ENCODE assay signal across 10 cellular contexts in genomic region chr5:36153727-36154126, GRCh38. TPM values are rescaled to one million over a fixed set of nuclear protein-coding genes. Genes with fewer than 3 reads are reported as not detected.
A peak's percentile ranks its signal among the peaks of the same experiment; 100 is the strongest.
DNase-seq lines count a peak whose midpoint lies in the region; ATAC-seq and TF ChIP-seq lines count a peak whose summit lies in the region.
"Had no signal": no experiment of that assay in that cellular context is flagged by ENCODE, and none has a peak within 500 bp of the region (broad histone marks: within the 10 kb centered on the region; RNA-seq: fewer than 3 reads in every experiment).

No MANE protein-coding gene starts in this region.

- CTCF ChIA-PET in HEK293T (lab: Yijun Ruan, JAX) = interaction anchor here (0.9 to 1.7 kb wide), 3 partner anchors 11 to 261 kb away, joined by 4 to 7 read pairs (median 5); no protein-coding TSS in a partner anchor

- H3K36me3 ChIP-seq in left ventricle myocardium inferior (peaks cover 31% of the 10 kb centered on the region), iPS-15b (ENCODE audit: control insufficient read depth, insufficient read depth, low read length) (peaks cover 6% of the 10 kb centered on the region), subcutaneous abdominal adipose tissue (ENCODE audit: control insufficient read depth in 5 of 5, insufficient read depth in 5 of 5, low read length in 5 of 5) (peaks cover 3 to 15% (median 5%) of the 10 kb centered on the region in 5 donors)
- H3K36me3 ChIP-seq: adrenal gland had no signal

- H3K9ac ChIP-seq in iPS-15b (ENCODE audit: low read depth, low read length) (no peak overlapping the region), subcutaneous abdominal adipose tissue (ENCODE audit: low read length in 5 of 5) (peak overlapping the region in 4 of 5 donors; percentile 6 to 94 (median 72))

- H3K4me3 ChIP-seq in left ventricle myocardium inferior = peak overlapping the region; percentile 97
- H3K4me3 ChIP-seq in iPS-15b (ENCODE audit: low read depth, low read length) = peak overlapping the region; percentile 1
- H3K4me3 ChIP-seq in subcutaneous abdominal adipose tissue (ENCODE audit: low read depth in 1 of 5, low read length in 5 of 5) = peak overlapping the region in 3 of 5 donors; percentile 90 to 98 (median 93)
- H3K4me3 ChIP-seq: adrenal gland had no signal

- ATAC-seq in left cardiac atrium = no peak
- ATAC-seq in GM18870 (IDR thresholded peaks at IDR 0.05; ENCODE audit: unreplicated experiment) = no peak

- H3K27ac ChIP-seq in left ventricle myocardium inferior (replicated peaks) = no peak overlapping the region
- peak overlapping the region; percentile 85; the same call in 1 of the 2 replicates for H3K27ac ChIP-seq in VCaP
- no peak overlapping the region for H3K27ac ChIP-seq in subcutaneous abdominal adipose tissue (ENCODE audit: low read depth, low read length)
- H3K27ac ChIP-seq: adrenal gland had no signal

- H3K4me1 ChIP-seq in left ventricle myocardium inferior (peaks cover 83% of the 10 kb centered on the region), iPS-15b (ENCODE audit: control insufficient read depth, insufficient read depth, low read length) (no peaks in the 10 kb centered on the region), subcutaneous abdominal adipose tissue (ENCODE audit: control insufficient read depth in 5 of 5, insufficient read depth in 5 of 5, low read length in 5 of 5) (peaks cover 2 to 58% (median 50%) of the 10 kb centered on the region in 5 donors)

- intact Hi-C loops in left ventricle myocardium inferior (cut with micrococcal nuclease) (no loop called here), left cardiac atrium (cut with DNase I) (no loop called here)

- POLR2A ChIA-PET in HEK293T (lab: Yijun Ruan, JAX) = no interaction called here

- H3K9me3 ChIP-seq in left ventricle myocardium inferior (replicated peaks) (no peaks in the 10 kb centered on the region), iPS-15b (ENCODE audit: control insufficient read depth, insufficient read depth, low read length) (no peaks in the 10 kb centered on the region), subcutaneous abdominal adipose tissue (ENCODE audit: control insufficient read depth in 5 of 5, low read length in 5 of 5) (no peaks in the 10 kb centered on the region)
- H3K9me3 ChIP-seq: adrenal gland had no signal

- H3K27me3 ChIP-seq in left ventricle myocardium inferior (ENCODE audit: low read depth) (no peaks in the 10 kb centered on the region), iPS-15b (ENCODE audit: control insufficient read depth, insufficient read depth, low read length) (no peaks in the 10 kb centered on the region), subcutaneous abdominal adipose tissue (ENCODE audit: control insufficient read depth in 5 of 5, insufficient read depth in 4 of 5, low read length in 5 of 5) (no peaks in the 10 kb centered on the region)
- H3K27me3 ChIP-seq: adrenal gland had no signal

- no peak for DNase-seq in left ventricle myocardium inferior
- no peak for DNase-seq in left cardiac atrium
- DNase-seq in HEK293T (ENCODE audit: extremely low spot score) = no peak
- no peak for DNase-seq in NCI-H1930 (lab: John Stamatoyannopoulos, UW)
- DNase-seq: adrenal gland, posterior cingulate gyrus had no signal

- TF ChIP-seq CTCF in left ventricle myocardium inferior (IDR thresholded peaks at IDR 0.05; ENCODE audit: borderline replicate concordance) (no peak), VCaP (conservative IDR thresholded peaks at IDR 0.05) (no peak)

TF ChIP-seq in HEK293T, 16 proteins besides CTCF, POLR2A, EP300 and RAD21:
- TF ChIP-seq LEF1 (IDR thresholded peaks at IDR 0.05; ENCODE audit: borderline replicate concordance) (no peak), SP1 (IDR thresholded peaks at IDR 0.05) (no peak)
- TF ChIP-seq, protein P1, sequence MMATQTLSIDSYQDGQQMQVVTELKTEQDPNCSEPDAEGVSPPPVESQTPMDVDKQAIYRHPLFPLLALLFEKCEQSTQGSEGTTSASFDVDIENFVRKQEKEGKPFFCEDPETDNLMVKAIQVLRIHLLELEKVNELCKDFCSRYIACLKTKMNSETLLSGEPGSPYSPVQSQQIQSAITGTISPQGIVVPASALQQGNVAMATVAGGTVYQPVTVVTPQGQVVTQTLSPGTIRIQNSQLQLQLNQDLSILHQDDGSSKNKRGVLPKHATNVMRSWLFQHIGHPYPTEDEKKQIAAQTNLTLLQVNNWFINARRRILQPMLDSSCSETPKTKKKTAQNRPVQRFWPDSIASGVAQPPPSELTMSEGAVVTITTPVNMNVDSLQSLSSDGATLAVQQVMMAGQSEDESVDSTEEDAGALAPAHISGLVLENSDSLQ (IDR thresholded peaks at IDR 0.05) = no peak

RNA-seq across cellular contexts. Expression of gene SKP2, which starts 1.8 kb away (rescaled TPM):
- total RNA-seq in left ventricle myocardium inferior = 4.6 TPM
- total RNA-seq in left cardiac atrium = 1 to 10 TPM; 5.9 to 7.5 TPM

RNA-seq across cellular contexts. Expression of gene LMBRD2, which starts 2.0 kb away (rescaled TPM):
- total RNA-seq in left ventricle myocardium inferior (12.1 TPM), left cardiac atrium (10 to 100 TPM; 11.6 to 12.5 TPM)

Comparison
In these comparisons a context has a peak if more than half of its experiments do, and no peak if none do; other contexts are left out.
1. H3K4me3 ChIP-seq: peak in every context shown above with its lines; median percentile 97 in left ventricle myocardium inferior; 93 in subcutaneous abdominal adipose tissue; 1 in iPS-15b.